Comparison of ENCODE assay signal across 24 cellular contexts in the genomic region with DNA sequence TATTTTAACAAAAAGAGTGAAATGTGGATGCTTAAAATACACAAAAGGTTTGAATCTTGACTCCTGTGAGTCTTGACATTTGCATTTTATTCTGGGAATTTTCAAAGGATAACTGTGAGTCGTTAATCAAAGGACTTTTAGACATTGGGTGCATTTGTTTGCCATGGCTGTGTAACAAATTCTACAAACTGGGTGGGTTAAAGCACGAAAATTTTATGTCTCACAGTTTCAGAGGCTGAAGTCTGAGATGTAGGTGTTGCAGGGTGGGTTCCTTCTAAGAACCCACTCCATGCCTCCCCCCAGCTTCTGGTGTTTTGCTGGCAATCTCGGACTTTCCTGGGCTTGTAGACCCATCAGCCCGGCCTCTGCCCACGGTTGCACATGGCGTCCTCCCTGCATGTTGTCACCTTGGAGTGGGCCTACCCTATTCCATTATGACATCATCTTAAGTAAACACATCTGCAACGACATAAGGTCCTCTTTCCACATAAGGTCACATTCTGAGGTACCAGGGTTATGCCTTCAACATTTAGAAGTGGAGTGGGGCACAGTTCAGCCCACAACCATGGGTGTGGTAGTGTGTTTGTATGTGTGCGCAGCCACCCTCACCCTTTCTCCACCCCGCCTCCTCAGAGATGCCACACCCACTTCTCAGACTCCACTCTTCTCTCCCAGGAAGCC.
A peak's percentile ranks its signal among the peaks of the same experiment; 100 is the strongest.
DNase-seq lines count a peak whose midpoint lies in the region; ATAC-seq, FAIRE-seq and TF ChIP-seq lines count a peak whose summit lies in the region.
"Had no signal": no experiment of that assay in that cellular context is flagged by ENCODE, and none has a peak within 500 bp of the region (broad histone marks: within the 10 kb centered on the region; RNA-seq: fewer than 3 reads in every experiment).

No MANE protein-coding gene starts in this region.

- in situ Hi-C loops in K562 (cut with MboI), result no loop called here

- ATAC-seq in K562, result peak; percentile 49
- no peak for ATAC-seq in HG02623 (IDR thresholded peaks at IDR 0.05; ENCODE audit: unreplicated experiment)
- no peak for ATAC-seq in HG03460 (IDR thresholded peaks at IDR 0.05; ENCODE audit: unreplicated experiment)
- ATAC-seq: activated CD8-positive, alpha-beta T cell treated with anti-CD3 and anti-CD28 coated beads, Interleukin-2, amount 10 ng/mL, durations not matched to agents 7 days and 5 days; body of pancreas; CD8-positive, alpha-beta T cell; foreskin keratinocyte; GM12878; stimulated activated memory B cell treated with anti-CD40 and anti-IgM and Interleukin-4, amounts not matched to agents 10 μg/mL and 1 μg/mL and 100 μg/mL, for 72 hours had no signal

- H3K9ac ChIP-seq in K562 (ENCODE audit: insufficient read depth in 1 of 2, low read depth in 2 of 2, low read length in 2 of 2), result no peak overlapping the region
- H3K9ac ChIP-seq: GM23248 had no signal

- DNase-seq in HuH-7.5 (ENCODE audit: low spot score) (peak; percentile 43), NCI-H510A treated with DMSO at 0.1 percent for 48 hours (lab: John Stamatoyannopoulos, UW) (peak; percentile 70), K562 (ENCODE audit: extremely low read depth in 1 of 4, low spot score in 3 of 4) (peak in 2 of 4 experiments; percentile 8 to 24), stomach (peak; percentile 56), KG1 (lab: John Stamatoyannopoulos, UW) (no peak)
- DNase-seq: activated CD4-positive, alpha-beta T cell treated with anti-CD3 and anti-CD28 coated beads for 1 hour; activated CD8-positive, alpha-beta T cell treated with anti-CD3 and anti-CD28 coated beads, Interleukin-2, amount 10 ng/mL, durations not matched to agents 7 days and 5 days; activated gamma-delta T cell treated with Interleukin-2 at 50 U/mL for 16 hours; activated T-cell treated with anti-CD3 and anti-CD28 coated beads, Interleukin-2, amount 50 U/mL, for 1 hour; body of pancreas; CD8-positive, alpha-beta T cell; DND-41; effector CD8-positive, alpha-beta T cell; foreskin keratinocyte; GM23248; MG63; NCI-H1694; NCI-H446 treated with DMSO at 0.1 percent for 48 hours had no signal

- no peak for TF ChIP-seq EP300 in K562 (IDR thresholded peaks at IDR 0.05; ENCODE audit: low read length)
- no peak for TF ChIP-seq EP300 in stomach (IDR thresholded peaks at IDR 0.05)

- POLR2A ChIA-PET in K562 (lab: Yijun Ruan, JAX), result no interaction called here

- H3K4me3 ChIP-seq in K562 (no peak overlapping the region), stomach (no peak overlapping the region)
- H3K4me3 ChIP-seq: body of pancreas, GM12878, GM23248, lung, MG63, skin epidermis had no signal

- H3K27me3 ChIP-seq in K562 (ENCODE audit: control insufficient read depth in 2 of 2, insufficient read depth in 2 of 2, low read length in 2 of 2), result no peaks in the 10 kb centered on the region
- H3K27me3 ChIP-seq in stomach, result no peaks in the 10 kb centered on the region
- H3K27me3 ChIP-seq: body of pancreas, MG63 had no signal

- TF ChIP-seq POLR2A in K562 (conservative IDR thresholded peaks at IDR 0.05) (no peak), stomach (IDR thresholded peaks at IDR 0.05) (no peak)

- CTCF ChIA-PET in K562 (lab: Yijun Ruan, JAX; ENCODE audit: low intra/inter-chr PET ratio), result no interaction called here

- intact Hi-C loops in K562 (cut with micrococcal nuclease), result loop anchor here (5.0 to 10.0 kb wide), 2 partner anchors 84 to 136 kb away; no protein-coding TSS in a partner anchor
- intact Hi-C loops in stomach (cut with DNase I; ENCODE audit: low total_unique reads), result no loop called here

- BruUV-seq in K562 (replicated peaks; lab: Mats Ljungman, UMichigan), result no TSS peak

- no peaks in the 10 kb centered on the region for H4K20me1 ChIP-seq in K562 (replicated peaks; ENCODE audit: control insufficient read depth, insufficient read depth, low read length)

- H3K4me1 ChIP-seq in K562 (replicated peaks in 1 of 2; ENCODE audit: control insufficient read depth in 2 of 2, insufficient read depth in 2 of 2, low read length in 2 of 2), result peaks cover 3% of the 10 kb centered on the region in 2 experiments; a peak in 4 of 5 replicates
- H3K4me1 ChIP-seq in stomach, result peaks cover 7 to 23% (median 9%) of the 10 kb centered on the region in 4 donors
- H3K4me1 ChIP-seq: foreskin keratinocyte had no signal

- TF ChIP-seq CTCF in K562 (IDR thresholded peaks at IDR 0.05 in 2 of 3, conservative IDR thresholded peaks at IDR 0.05 in 1 of 3; ENCODE audit: insufficient read depth in 2 of 3, low read depth in 1 of 3, low read length in 3 of 3) (no peak), stomach (IDR thresholded peaks at IDR 0.05) (no peak)

- H3K9me1 ChIP-seq in K562 (ENCODE audit: control insufficient read depth, insufficient read depth, low read length), result no peaks in the 10 kb centered on the region

- no peaks in the 10 kb centered on the region for H3K9me3 ChIP-seq in K562 (replicated peaks; ENCODE audit: control insufficient read depth, insufficient read depth, low read depth, low read length)
- H3K9me3 ChIP-seq in stomach, result no peaks in the 10 kb centered on the region
- H3K9me3 ChIP-seq: body of pancreas, MG63 had no signal

- no peaks in the 10 kb centered on the region for H3K36me3 ChIP-seq in K562 (ENCODE audit: control insufficient read depth, insufficient read depth, low read length)
- H3K36me3 ChIP-seq in stomach, result no peaks in the 10 kb centered on the region
- H3K36me3 ChIP-seq: MG63 had no signal

- peak overlapping the region; percentile 59; the same call in 1 of the 2 replicates for H2AFZ ChIP-seq in K562 (ENCODE audit: low read depth, low read length)
- H2AFZ ChIP-seq: GM23248 had no signal

- no peak for TF ChIP-seq RAD21 in K562 (CRISPR knock-in tag; conservative IDR thresholded peaks at IDR 0.05 in 1 of 2, IDR thresholded peaks at IDR 0.05 in 1 of 2)

- H3K4me2 ChIP-seq in K562 (ENCODE audit: insufficient read depth, low read length), result no peak overlapping the region

- no peak for FAIRE-seq in K562 (lab: Jason Lieb, UNC)
- FAIRE-seq: GM12878 had no signal

- no peak overlapping the region for H3K27ac ChIP-seq in K562 (ENCODE audit: extremely low read depth, low read depth, low read length)
- H3K27ac ChIP-seq in stomach, result peak overlapping the region in 4 of 5 donors; percentile 36 to 80 (median 58)
- H3K27ac ChIP-seq: body of pancreas, foreskin keratinocyte, GM23248, skin epidermis had no signal

- 32% methylated on average over 6 of the region's 9 CpGs for whole genome bisulfite sequencing in K562 (ENCODE audit: insufficient coverage, low coverage, missing lambda C conversion rate)
- 46 to 60% (median 55%) methylated on average over 9 of the region's 9 CpGs for WGBS in stomach, 5 donors

- no peaks in the 10 kb centered on the region for H3K79me2 ChIP-seq in K562 (ENCODE audit: control insufficient read depth, insufficient read depth, low read length)

TF ChIP-seq in K562, 482 proteins besides CTCF, POLR2A, EP300 and RAD21 (continues in another document):
- TF ChIP-seq GATAD2A (IDR thresholded peaks at IDR 0.05), result no peak
- TF ChIP-seq HES1 (IDR thresholded peaks at IDR 0.05; ENCODE audit: low read depth), result no peak
- no peak for TF ChIP-seq DPF2 (IDR thresholded peaks at IDR 0.05)
- TF ChIP-seq FOXA3 (CRISPR knock-in tag; conservative IDR thresholded peaks at IDR 0.05 in 1 of 2, IDR thresholded peaks at IDR 0.05 in 1 of 2), result 0 out of 4 replicates have a peak, but pooled peaks of 1 of the 2 experiments have one; percentile 23
- peak; percentile 53; the same call in 1 of the 2 replicates for TF ChIP-seq CREM (IDR thresholded peaks at IDR 0.05; ENCODE audit: low read depth)
